ENCODE assay signal across 27 cellular contexts in the genomic region with DNA sequence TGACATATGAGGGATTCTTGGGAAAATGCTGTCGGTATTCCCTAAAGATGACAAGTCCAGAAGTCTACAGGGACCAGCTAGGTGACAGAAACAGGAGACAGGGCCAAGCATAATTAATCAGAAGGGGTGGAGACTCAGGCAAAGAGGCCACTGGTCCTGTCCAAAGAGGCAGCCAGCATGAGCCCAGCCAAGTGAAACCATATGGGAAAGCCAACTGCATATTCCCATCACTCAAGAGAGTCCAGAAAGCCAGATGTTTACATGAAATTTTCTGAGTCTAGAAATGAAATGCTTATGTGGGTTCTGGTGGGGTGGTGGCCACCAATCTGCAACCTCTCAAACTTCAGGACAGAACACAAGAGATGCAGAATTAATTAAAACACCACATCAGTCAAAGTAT.
"Had no signal": no experiment of that assay in that cellular context is flagged by ENCODE, and none has a peak within 500 bp of the region (broad histone marks: within the 10 kb centered on the region; RNA-seq: fewer than 3 reads in every experiment).

No MANE protein-coding gene starts in this region.

- H3K9me3 ChIP-seq: ascending aorta had no signal

- H3K27me3 ChIP-seq: ascending aorta had no signal

- ATAC-seq: activated CD8-positive, alpha-beta T cell treated with anti-CD3 and anti-CD28 coated beads for 36 hours; activated naive CD8-positive, alpha-beta T cell treated with anti-CD3 and anti-CD28 coated beads, Interleukin-2, amount 50 U/mL, for 24 hours had no signal

- DNase-seq: activated B cell treated with CpG ODN at 0.5 μM for 24 hours; activated CD4-positive, alpha-beta memory T cell treated with anti-CD3 and anti-CD28 coated beads for 36 hours; activated CD4-positive, alpha-beta T cell treated with anti-CD3 and anti-CD28 coated beads for 4 hours; activated CD4-positive, alpha-beta T cell treated with anti-CD3 and anti-CD28 coated beads, Interleukin-2, amount 10 ng/mL, durations not matched to agents 24 days and 14 days; activated CD4-positive, alpha-beta T cell treated with anti-CD3 and anti-CD28 coated beads, Interleukin-2, amount 50 U/mL, for 1 hour; activated CD4-positive, alpha-beta T cell treated with anti-CD3 and anti-CD28 coated beads, Interleukin-2, amount 50 U/mL, for 4 hours; activated CD4-positive, CD25-positive, alpha-beta regulatory T cell treated with anti-CD3 and anti-CD28 coated beads, Interleukin-2, amount 50 U/mL, for 72 hours; activated CD8-positive, alpha-beta memory T cell treated with anti-CD3 and anti-CD28 coated beads, Interleukin-2, amount 50 U/mL, for 4 hours; activated CD8-positive, alpha-beta T cell treated with anti-CD3 and anti-CD28 coated beads for 36 hours; activated effector memory CD4-positive, alpha-beta T cell treated with Interleukin-2 at 50 U/mL for 16 hours; activated gamma-delta T cell; activated naive CD4-positive, alpha-beta T cell treated with anti-CD3 and anti-CD28 coated beads, Interleukin-2, amount 10 ng/mL, durations not matched to agents 7 days and 5 days; activated naive CD4-positive, alpha-beta T cell treated with Interleukin-2 at 50 U/mL for 16 hours; activated naive CD8-positive, alpha-beta T cell treated with anti-CD3 and anti-CD28 coated beads, Interleukin-2, amount 10 ng/mL, durations not matched to agents 7 days and 5 days; activated naive CD8-positive, alpha-beta T cell treated with anti-CD3 and anti-CD28 coated beads, Interleukin-2, amount 50 U/mL, for 24 hours; activated T-cell treated with anti-CD3 and anti-CD28 coated beads for 4 hours; activated T-cell treated with anti-CD3 and anti-CD28 coated beads, Interleukin-2, amount 50 U/mL, for 1 hour; activated T-cell treated with anti-CD3 and anti-CD28 coated beads, Interleukin-2, amount 50 U/mL, for 48 hours; amygdala; anterior cingulate cortex; caudate nucleus; cerebellar nuclear complex; T-helper 2 cell; T-helper 9 cell had no signal

- H3K36me3 ChIP-seq: ascending aorta, cardiac muscle cell had no signal

- H3K27ac ChIP-seq: ascending aorta, cardiac muscle cell, VCaP had no signal

- H3K4me3 ChIP-seq: ascending aorta, cardiac muscle cell had no signal
